14 cellular contexts compared by ENCODE assay signal in the genomic region with DNA sequence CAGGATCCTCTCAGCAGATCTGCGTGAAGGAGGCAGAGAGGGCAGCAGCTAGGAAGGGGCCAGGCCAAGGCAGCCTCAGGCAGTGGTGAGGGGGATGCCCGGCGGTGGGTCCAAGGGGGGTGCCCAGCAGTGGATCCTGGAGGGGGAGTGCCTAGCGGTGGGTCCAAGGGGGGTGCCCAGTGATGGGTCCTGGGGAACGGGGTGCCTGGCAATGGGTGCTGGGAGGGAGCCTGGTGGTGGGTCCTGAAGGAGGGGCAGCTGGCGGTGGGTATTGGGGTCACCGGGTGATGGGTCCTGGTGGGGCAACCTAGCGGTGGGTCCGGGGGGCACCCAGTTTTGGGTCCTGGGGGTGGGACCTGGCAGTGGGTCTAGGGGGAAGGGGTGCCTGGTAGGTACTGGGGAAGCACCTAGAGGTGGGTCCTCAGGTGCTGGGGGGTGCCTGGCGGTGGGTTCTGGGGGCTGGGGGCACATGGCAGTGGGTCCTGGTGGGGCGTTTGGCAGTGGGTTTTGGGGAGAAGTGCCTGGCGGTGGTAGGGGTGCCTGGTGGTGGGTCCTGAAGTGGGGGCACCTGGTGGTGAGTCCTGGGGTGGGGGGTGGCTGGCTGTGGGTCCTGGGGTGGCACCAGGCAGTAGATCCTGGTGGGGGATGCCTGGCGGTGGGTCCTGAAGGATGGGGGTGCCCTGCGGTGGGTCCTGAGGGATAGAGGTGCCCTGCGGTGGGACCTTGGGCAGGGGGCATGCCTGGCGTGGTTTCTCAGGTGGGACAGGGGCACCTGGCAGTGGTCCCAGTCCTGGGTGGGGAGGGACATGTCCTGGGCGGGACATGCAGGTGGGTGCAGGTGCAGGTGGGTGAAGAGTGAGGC. TPM values are rescaled to one million over a fixed set of nuclear protein-coding genes. Genes with fewer than 3 reads are reported as not detected.
"Had no signal": no experiment of that assay in that cellular context is flagged by ENCODE, and none has a peak within 500 bp of the region (broad histone marks: within the 10 kb centered on the region; RNA-seq: fewer than 3 reads in every experiment).

No MANE protein-coding gene starts in this region.

- ATAC-seq: lower lobe of right lung; naive thymus-derived CD4-positive, alpha-beta T cell had no signal

- H3K9me3 ChIP-seq: esophagus muscularis mucosa, lower lobe of right lung, prostate gland, transverse colon had no signal

- DNase-seq: activated CD4-positive, alpha-beta T cell treated with anti-CD3 and anti-CD28 coated beads, Interleukin-2, amount 50 U/mL, for 1 hour; activated CD4-positive, CD25-positive, alpha-beta regulatory T cell; activated gamma-delta T cell; activated naive CD8-positive, alpha-beta T cell treated with anti-CD3 and anti-CD28 coated beads, Interleukin-2, amount 10 ng/mL, durations not matched to agents 7 days and 5 days; anterior cingulate cortex; lower lobe of right lung; naive thymus-derived CD4-positive, alpha-beta T cell; transverse colon had no signal

- H3K36me3 ChIP-seq: lower lobe of right lung, prostate gland, transverse colon had no signal

- H3K4me3 ChIP-seq: esophagus muscularis mucosa, lower lobe of right lung, prostate gland, transverse colon had no signal

- H3K27ac ChIP-seq: esophagus muscularis mucosa, lower lobe of right lung, prostate gland, transverse colon had no signal

RNA-seq across cellular contexts. Expression of a gene that starts 1.9 kb away (rescaled TPM):
- total RNA-seq: bronchial epithelial cell; esophagus muscularis mucosa; fibroblast of villous mesenchyme; lower lobe of right lung; naive thymus-derived CD4-positive, alpha-beta T cell; T-helper 2 cell treated with Interferon-gamma antibody and Interleukin-4, amounts not matched to agents 100 ng/mL and 5 ng/mL, for 36 hours; transverse colon had no signal
- polyA plus RNA-seq: keratinocyte had no signal
